Comparison of ENCODE assay signal across 1 cellular context in the genomic region with DNA sequence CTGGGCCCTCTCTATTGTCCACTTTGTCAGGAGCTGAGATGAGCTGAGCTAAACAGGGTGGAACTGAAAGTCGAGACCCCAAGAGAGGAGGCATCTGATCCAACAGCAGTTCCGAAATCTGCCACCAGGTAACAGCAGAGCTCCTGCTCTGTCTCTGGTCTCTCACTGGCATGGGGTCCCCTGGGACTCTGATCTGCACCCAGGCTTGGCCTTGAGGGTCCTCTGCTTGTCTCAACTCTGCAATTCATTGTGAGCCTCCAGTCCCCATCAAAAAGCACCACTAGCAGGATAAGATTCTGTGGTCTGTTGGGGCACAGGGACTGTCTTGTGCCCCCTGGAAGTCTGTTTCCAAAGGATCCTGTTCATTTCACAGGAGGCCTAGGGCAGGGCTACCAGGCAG.
TF ChIP-seq lines count a peak whose summit lies in the region.

No MANE protein-coding gene starts in this region.

TF ChIP-seq in HepG2, 621 proteins besides CTCF, POLR2A, EP300 and RAD21 (continues in another document):
- TF ChIP-seq ZNF772 (CRISPR knock-in tag; IDR thresholded peaks at IDR 0.05), result no peak
- TF ChIP-seq RNF2 (conservative IDR thresholded peaks at IDR 0.05; ENCODE audit: low read depth), result no peak
- 0 out of 2 replicates have a peak, but pooled peaks have one; percentile 48 for TF ChIP-seq ZNF44 (CRISPR knock-in tag; IDR thresholded peaks at IDR 0.05)
- TF ChIP-seq CENPX (CRISPR knock-in tag; IDR thresholded peaks at IDR 0.05), result no peak
- no peak for TF ChIP-seq TRIM24 (CRISPR knock-in tag; IDR thresholded peaks at IDR 0.05)
- no peak for TF ChIP-seq GTF3A (CRISPR knock-in tag; conservative IDR thresholded peaks at IDR 0.05)
- TF ChIP-seq ZNF737 (CRISPR knock-in tag; IDR thresholded peaks at IDR 0.05; ENCODE audit: borderline replicate concordance), result peak; percentile 28; the same call in 1 of the 2 replicates
- TF ChIP-seq, protein P1, sequence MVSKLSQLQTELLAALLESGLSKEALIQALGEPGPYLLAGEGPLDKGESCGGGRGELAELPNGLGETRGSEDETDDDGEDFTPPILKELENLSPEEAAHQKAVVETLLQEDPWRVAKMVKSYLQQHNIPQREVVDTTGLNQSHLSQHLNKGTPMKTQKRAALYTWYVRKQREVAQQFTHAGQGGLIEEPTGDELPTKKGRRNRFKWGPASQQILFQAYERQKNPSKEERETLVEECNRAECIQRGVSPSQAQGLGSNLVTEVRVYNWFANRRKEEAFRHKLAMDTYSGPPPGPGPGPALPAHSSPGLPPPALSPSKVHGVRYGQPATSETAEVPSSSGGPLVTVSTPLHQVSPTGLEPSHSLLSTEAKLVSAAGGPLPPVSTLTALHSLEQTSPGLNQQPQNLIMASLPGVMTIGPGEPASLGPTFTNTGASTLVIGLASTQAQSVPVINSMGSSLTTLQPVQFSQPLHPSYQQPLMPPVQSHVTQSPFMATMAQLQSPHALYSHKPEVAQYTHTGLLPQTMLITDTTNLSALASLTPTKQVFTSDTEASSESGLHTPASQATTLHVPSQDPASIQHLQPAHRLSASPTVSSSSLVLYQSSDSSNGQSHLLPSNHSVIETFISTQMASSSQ (IDR thresholded peaks at IDR 0.05; ENCODE audit: low read depth), result no peak
- TF ChIP-seq, protein P1 (CRISPR knock-in tag; IDR thresholded peaks at IDR 0.05; ENCODE audit: borderline replicate concordance), result no peak
- no peak for TF ChIP-seq ZNF34 (CRISPR knock-in tag; IDR thresholded peaks at IDR 0.05; ENCODE audit: borderline replicate concordance)
- no peak for TF ChIP-seq MED13 (CRISPR knock-in tag; IDR thresholded peaks at IDR 0.05)
- TF ChIP-seq ELF3 (CRISPR knock-in tag; IDR thresholded peaks at IDR 0.05), result no peak
- TF ChIP-seq ZXDC (CRISPR knock-in tag; IDR thresholded peaks at IDR 0.05), result 0 out of 2 replicates have a peak, but pooled peaks have one; percentile 42
- TF ChIP-seq THAP11 (CRISPR knock-in tag; IDR thresholded peaks at IDR 0.05), result no peak
- 0 out of 2 replicates have a peak, but pooled peaks have one; percentile 16 for TF ChIP-seq MXD3 (CRISPR knock-in tag; IDR thresholded peaks at IDR 0.05)
- TF ChIP-seq XRCC5 (optimal IDR thresholded peaks at IDR 0.05; ENCODE audit: low read length), result peak; percentile 37
- TF ChIP-seq PTBP1 (IDR thresholded peaks at IDR 0.05; ENCODE audit: low read depth, low read length, poor library complexity, severe bottlenecking), result no peak
- peak; percentile 39; the same call in 1 of the 2 replicates for TF ChIP-seq SALL1 (CRISPR knock-in tag; IDR thresholded peaks at IDR 0.05)
- no peak for TF ChIP-seq ZNF800 (CRISPR knock-in tag; IDR thresholded peaks at IDR 0.05)
- no peak for TF ChIP-seq ONECUT2 (CRISPR knock-in tag; IDR thresholded peaks at IDR 0.05)
- TF ChIP-seq SRSF4 (IDR thresholded peaks at IDR 0.05; ENCODE audit: low read depth, low read length, poor library complexity, severe bottlenecking), result no peak
- no peak for TF ChIP-seq ZNF777 (CRISPR knock-in tag; IDR thresholded peaks at IDR 0.05)
- TF ChIP-seq, protein P2, sequence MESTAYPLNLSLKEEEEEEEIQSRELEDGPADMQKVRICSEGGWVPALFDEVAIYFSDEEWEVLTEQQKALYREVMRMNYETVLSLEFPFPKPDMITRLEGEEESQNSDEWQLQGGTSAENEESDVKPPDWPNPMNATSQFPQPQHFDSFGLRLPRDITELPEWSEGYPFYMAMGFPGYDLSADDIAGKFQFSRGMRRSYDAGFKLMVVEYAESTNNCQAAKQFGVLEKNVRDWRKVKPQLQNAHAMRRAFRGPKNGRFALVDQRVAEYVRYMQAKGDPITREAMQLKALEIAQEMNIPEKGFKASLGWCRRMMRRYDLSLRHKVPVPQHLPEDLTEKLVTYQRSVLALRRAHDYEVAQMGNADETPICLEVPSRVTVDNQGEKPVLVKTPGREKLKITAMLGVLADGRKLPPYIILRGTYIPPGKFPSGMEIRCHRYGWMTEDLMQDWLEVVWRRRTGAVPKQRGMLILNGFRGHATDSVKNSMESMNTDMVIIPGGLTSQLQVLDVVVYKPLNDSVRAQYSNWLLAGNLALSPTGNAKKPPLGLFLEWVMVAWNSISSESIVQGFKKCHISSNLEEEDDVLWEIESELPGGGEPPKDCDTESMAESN (CRISPR knock-in tag; conservative IDR thresholded peaks at IDR 0.05), result no peak
- peak; percentile 57; the same call in 1 of the 2 replicates for TF ChIP-seq SMC3 (IDR thresholded peaks at IDR 0.05; ENCODE audit: low read length)
- no peak for TF ChIP-seq HINFP (CRISPR knock-in tag; IDR thresholded peaks at IDR 0.05; ENCODE audit: low read depth)
- TF ChIP-seq FOXC1 (CRISPR knock-in tag; IDR thresholded peaks at IDR 0.05; ENCODE audit: borderline replicate concordance), result no peak
- TF ChIP-seq ZNF501 (CRISPR knock-in tag; IDR thresholded peaks at IDR 0.05), result 0 out of 2 replicates have a peak, but pooled peaks have one; percentile 5
- TF ChIP-seq, protein P3, sequence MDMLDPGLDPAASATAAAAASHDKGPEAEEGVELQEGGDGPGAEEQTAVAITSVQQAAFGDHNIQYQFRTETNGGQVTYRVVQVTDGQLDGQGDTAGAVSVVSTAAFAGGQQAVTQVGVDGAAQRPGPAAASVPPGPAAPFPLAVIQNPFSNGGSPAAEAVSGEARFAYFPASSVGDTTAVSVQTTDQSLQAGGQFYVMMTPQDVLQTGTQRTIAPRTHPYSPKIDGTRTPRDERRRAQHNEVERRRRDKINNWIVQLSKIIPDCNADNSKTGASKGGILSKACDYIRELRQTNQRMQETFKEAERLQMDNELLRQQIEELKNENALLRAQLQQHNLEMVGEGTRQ (IDR thresholded peaks at IDR 0.05; ENCODE audit: low read depth, low read length), result no peak
- TF ChIP-seq, protein P3 (CRISPR knock-in tag; IDR thresholded peaks at IDR 0.05; ENCODE audit: borderline replicate concordance), result no peak
- TF ChIP-seq, protein P4, sequence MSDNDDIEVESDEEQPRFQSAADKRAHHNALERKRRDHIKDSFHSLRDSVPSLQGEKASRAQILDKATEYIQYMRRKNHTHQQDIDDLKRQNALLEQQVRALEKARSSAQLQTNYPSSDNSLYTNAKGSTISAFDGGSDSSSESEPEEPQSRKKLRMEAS (IDR thresholded peaks at IDR 0.05), result no peak
- TF ChIP-seq ZNF782 (CRISPR knock-in tag; IDR thresholded peaks at IDR 0.05; ENCODE audit: borderline replicate concordance), result no peak
- TF ChIP-seq STAG1 (CRISPR knock-in tag; IDR thresholded peaks at IDR 0.05), result peak; percentile 69
- no peak for TF ChIP-seq ZKSCAN1 (IDR thresholded peaks at IDR 0.05; ENCODE audit: low read length)
- TF ChIP-seq ZMAT3 (CRISPR knock-in tag; conservative IDR thresholded peaks at IDR 0.05), result no peak
- no peak for TF ChIP-seq ZZZ3 (CRISPR knock-in tag; IDR thresholded peaks at IDR 0.05; ENCODE audit: borderline replicate concordance)
- TF ChIP-seq, protein P5, sequence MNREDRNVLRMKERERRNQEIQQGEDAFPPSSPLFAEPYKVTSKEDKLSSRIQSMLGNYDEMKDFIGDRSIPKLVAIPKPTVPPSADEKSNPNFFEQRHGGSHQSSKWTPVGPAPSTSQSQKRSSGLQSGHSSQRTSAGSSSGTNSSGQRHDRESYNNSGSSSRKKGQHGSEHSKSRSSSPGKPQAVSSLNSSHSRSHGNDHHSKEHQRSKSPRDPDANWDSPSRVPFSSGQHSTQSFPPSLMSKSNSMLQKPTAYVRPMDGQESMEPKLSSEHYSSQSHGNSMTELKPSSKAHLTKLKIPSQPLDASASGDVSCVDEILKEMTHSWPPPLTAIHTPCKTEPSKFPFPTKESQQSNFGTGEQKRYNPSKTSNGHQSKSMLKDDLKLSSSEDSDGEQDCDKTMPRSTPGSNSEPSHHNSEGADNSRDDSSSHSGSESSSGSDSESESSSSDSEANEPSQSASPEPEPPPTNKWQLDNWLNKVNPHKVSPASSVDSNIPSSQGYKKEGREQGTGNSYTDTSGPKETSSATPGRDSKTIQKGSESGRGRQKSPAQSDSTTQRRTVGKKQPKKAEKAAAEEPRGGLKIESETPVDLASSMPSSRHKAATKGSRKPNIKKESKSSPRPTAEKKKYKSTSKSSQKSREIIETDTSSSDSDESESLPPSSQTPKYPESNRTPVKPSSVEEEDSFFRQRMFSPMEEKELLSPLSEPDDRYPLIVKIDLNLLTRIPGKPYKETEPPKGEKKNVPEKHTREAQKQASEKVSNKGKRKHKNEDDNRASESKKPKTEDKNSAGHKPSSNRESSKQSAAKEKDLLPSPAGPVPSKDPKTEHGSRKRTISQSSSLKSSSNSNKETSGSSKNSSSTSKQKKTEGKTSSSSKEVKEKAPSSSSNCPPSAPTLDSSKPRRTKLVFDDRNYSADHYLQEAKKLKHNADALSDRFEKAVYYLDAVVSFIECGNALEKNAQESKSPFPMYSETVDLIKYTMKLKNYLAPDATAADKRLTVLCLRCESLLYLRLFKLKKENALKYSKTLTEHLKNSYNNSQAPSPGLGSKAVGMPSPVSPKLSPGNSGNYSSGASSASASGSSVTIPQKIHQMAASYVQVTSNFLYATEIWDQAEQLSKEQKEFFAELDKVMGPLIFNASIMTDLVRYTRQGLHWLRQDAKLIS (CRISPR knock-in tag; IDR thresholded peaks at IDR 0.05), result no peak
- TF ChIP-seq HMGXB4 (CRISPR knock-in tag; IDR thresholded peaks at IDR 0.05; ENCODE audit: borderline replicate concordance in 1 of 2, low read depth in 1 of 2), result no peak
